Comparison of ENCODE assay signal across 9 cellular contexts in genomic region chr1:241316372-241316771, GRCh38.
"Had no signal": no experiment of that assay in that cellular context is flagged by ENCODE, and none has a peak within 500 bp of the region (broad histone marks: within the 10 kb centered on the region; RNA-seq: fewer than 3 reads in every experiment).

No MANE protein-coding gene starts in this region.

- H3K4me3 ChIP-seq: GM23248 had no signal

- H3K4me2 ChIP-seq: KMS-11 had no signal

- H2AFZ ChIP-seq: GM23248 had no signal

- DNase-seq: GM23248, GOT3, H9, HCEC 1CT, Karpas-422, KBM-7 had no signal

- H3K27ac ChIP-seq: GM23248, KMS-11 had no signal

- FAIRE-seq: H54, HTR-8/SVneo had no signal

- H3K9ac ChIP-seq: GM23248, KMS-11 had no signal
